ENCODE assay signal across 8 cellular contexts in the genomic region with DNA sequence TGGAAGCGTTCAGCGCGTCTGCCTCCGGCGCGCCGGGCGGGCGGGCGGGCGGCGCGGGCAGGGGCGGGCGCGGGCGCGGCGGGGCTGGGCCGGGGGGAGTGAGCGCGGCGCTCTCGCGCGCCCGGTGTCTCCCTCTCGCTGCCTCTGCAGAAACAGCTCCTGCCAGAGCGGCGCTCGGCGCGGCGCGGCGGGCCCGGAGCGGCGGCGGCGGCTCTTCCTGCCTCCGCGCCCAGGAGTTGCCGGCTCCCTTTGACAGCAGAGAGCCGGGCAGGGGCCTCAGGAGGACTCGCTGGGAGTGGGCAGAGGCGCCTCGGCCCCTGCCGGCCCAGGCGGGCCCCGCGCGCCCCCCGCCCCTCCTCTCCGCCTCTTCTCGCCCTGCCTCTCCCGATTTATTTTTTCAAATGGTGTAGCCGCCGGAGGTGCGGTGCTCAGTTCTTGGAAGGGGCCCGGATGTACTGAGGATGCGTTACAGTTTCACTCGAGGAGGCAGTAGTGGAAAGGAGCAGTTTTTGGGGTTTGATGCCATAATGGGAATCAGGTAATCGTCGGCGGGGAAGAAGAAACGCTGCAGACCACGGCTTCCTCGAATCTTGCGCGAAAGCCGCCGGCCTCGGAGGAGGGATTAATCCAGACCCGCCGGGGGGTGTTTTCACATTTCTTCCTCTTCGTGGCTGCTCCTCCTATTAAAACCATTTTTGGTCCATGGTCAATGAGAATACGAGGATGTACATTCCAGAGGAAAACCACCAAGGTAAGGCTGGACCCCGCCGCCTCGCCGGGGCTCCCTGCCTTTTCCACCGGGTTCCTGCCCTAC. TPM values are rescaled to one million over a fixed set of nuclear protein-coding genes. Genes with fewer than 3 reads are reported as not detected.
DNase-seq lines count a peak whose midpoint lies in the region; ATAC-seq and TF ChIP-seq lines count a peak whose summit lies in the region.

A gene (plus strand): TSS at position 127 of the 814 bp plus-strand sequence. CDS start 576 bp downstream, at position 703.

- DNase-seq in NCI-H2227 (lab: John Stamatoyannopoulos, UW; ENCODE audit: unreplicated experiment): peak; percentile 47
- no peak for DNase-seq in NCI-H2227 treated with DMSO at 0.1 percent for 48 hours (lab: John Stamatoyannopoulos, UW)
- peak; percentile 83 for DNase-seq in NCI-H82 (lab: John Stamatoyannopoulos, UW)
- peak; percentile 73 for DNase-seq in activated naive CD8-positive, alpha-beta T cell treated with anti-CD3 and anti-CD28 coated beads, Interleukin-2, amount 10 ng/mL, durations not matched to agents 7 days and 5 days
- DNase-seq in cardiac septum (ENCODE audit: low spot score): no peak
- no peak for DNase-seq in omental fat pad (ENCODE audit: low spot score)

- H3K9me3 Mint-ChIP-seq in activated naive CD8-positive, alpha-beta T cell treated with anti-CD3 and anti-CD28 coated beads, Interleukin-2, amount 10 ng/mL, durations not matched to agents 7 days and 5 days: no peaks in the 10 kb centered on the region

- intact Hi-C loops in cardiac septum (cut with DNase I): no loop called here

- ATAC-seq in activated naive CD8-positive, alpha-beta T cell treated with anti-CD3 and anti-CD28 coated beads, Interleukin-2, amount 10 ng/mL, durations not matched to agents 7 days and 5 days (ENCODE audit: low read depth): peak; percentile 88
- peak; percentile 58 for ATAC-seq in omental fat pad (ENCODE audit: low FRiP score)
- ATAC-seq in GM18858 (IDR thresholded peaks at IDR 0.05; ENCODE audit: unreplicated experiment): no peak
- no peak for ATAC-seq in HG03354 (IDR thresholded peaks at IDR 0.05; ENCODE audit: poor library complexity, severe bottlenecking, unreplicated experiment)

- peak within 1 kb of the TSS; percentile 89 for H3K4me3 Mint-ChIP-seq in activated naive CD8-positive, alpha-beta T cell treated with anti-CD3 and anti-CD28 coated beads, Interleukin-2, amount 10 ng/mL, durations not matched to agents 7 days and 5 days

- H3K27me3 Mint-ChIP-seq in activated naive CD8-positive, alpha-beta T cell treated with anti-CD3 and anti-CD28 coated beads, Interleukin-2, amount 10 ng/mL, durations not matched to agents 7 days and 5 days: peaks cover 81% of the 10 kb centered on the region

- no peak for TF ChIP-seq CTCF in omental fat pad (IDR thresholded peaks at IDR 0.05)

- no peak within 1 kb of the TSS for H3K27ac Mint-ChIP-seq in activated naive CD8-positive, alpha-beta T cell treated with anti-CD3 and anti-CD28 coated beads, Interleukin-2, amount 10 ng/mL, durations not matched to agents 7 days and 5 days

- peaks cover 17% of the 10 kb centered on the region for H3K4me1 Mint-ChIP-seq in activated naive CD8-positive, alpha-beta T cell treated with anti-CD3 and anti-CD28 coated beads, Interleukin-2, amount 10 ng/mL, durations not matched to agents 7 days and 5 days

- no peaks in the 10 kb centered on the region for H3K36me3 Mint-ChIP-seq in activated naive CD8-positive, alpha-beta T cell treated with anti-CD3 and anti-CD28 coated beads, Interleukin-2, amount 10 ng/mL, durations not matched to agents 7 days and 5 days

- POLR2A ChIA-PET in activated naive CD8-positive, alpha-beta T cell treated with anti-CD3 and anti-CD28 coated beads, Interleukin-2, amount 10 ng/mL, durations not matched to agents 7 days and 5 days (lab: Charles Lee): no interaction called here

RNA-seq across cellular contexts. Expression of the gene that starts here (rescaled TPM):
- total RNA-seq in activated naive CD8-positive, alpha-beta T cell treated with anti-CD3 and anti-CD28 coated beads, Interleukin-2, amount 10 ng/mL, durations not matched to agents 7 days and 5 days: under 1 TPM; 0.11 to 0.14 TPM
- total RNA-seq in cardiac septum (182 TPM), omental fat pad (10 to 100 TPM in 1 of 4 donors, 1 to 10 TPM in 3; 3.8 to 13.6 (median 5.7) TPM)

Comparison
In these comparisons a context has a peak if more than half of its experiments do, and no peak if none do; other contexts are left out.
1. RNA of the gene that starts here (total RNA-seq): 182 TPM in cardiac septum (single experiment); 3.8 to 13.6 TPM in omental fat pad and 0.11 to 0.14 TPM in activated naive CD8-positive, alpha-beta T cell treated with anti-CD3 and anti-CD28 coated beads, Interleukin-2, amount 10 ng/mL, durations not matched to agents 7 days and 5 days; every median in the first group is over 10 times any median in the second.
2. DNase-seq: peak in NCI-H2227 (single experiment) and NCI-H82 (single experiment); none in NCI-H2227 treated with DMSO at 0.1 percent for 48 hours (single experiment), cardiac septum (single experiment) and omental fat pad (single experiment).
3. Peak in DNase-seq and ATAC-seq in activated naive CD8-positive, alpha-beta T cell treated with anti-CD3 and anti-CD28 coated beads, Interleukin-2, amount 10 ng/mL, durations not matched to agents 7 days and 5 days; RNA of the gene not detected or under 1 TPM.